Comparison of ENCODE assay signal across 23 cellular contexts in genomic region chr20:12435254-12435653, GRCh38.
"Had no signal": no experiment of that assay in that cellular context is flagged by ENCODE, and none has a peak within 500 bp of the region (broad histone marks: within the 10 kb centered on the region; RNA-seq: fewer than 3 reads in every experiment).

No MANE protein-coding gene starts in this region.

- H3K27me3 ChIP-seq: Peyer's patch, SJSA1 had no signal

- H3K9me3 ChIP-seq: Peyer's patch, SJSA1 had no signal

- H3K4me3 ChIP-seq: Peyer's patch, SJSA1 had no signal

- H3K27ac ChIP-seq: Peyer's patch, SJSA1 had no signal

- H3K4me1 ChIP-seq: Peyer's patch, SJSA1 had no signal

- ATAC-seq: activated T-cell treated with anti-CD3 and anti-CD28 coated beads, Interleukin-2, amount 50 U/mL, for 4 hours; T-helper 17 cell; WTC11 had no signal

- DNase-seq: activated CD4-positive, alpha-beta memory T cell treated with anti-CD3 and anti-CD28 coated beads for 36 hours; activated CD4-positive, alpha-beta T cell treated with anti-CD3 and anti-CD28 coated beads for 48 hours; activated CD4-positive, CD25-positive, alpha-beta regulatory T cell treated with anti-CD3 and anti-CD28 coated beads, Interleukin-2, amount 50 U/mL, for 72 hours; activated CD8-positive, alpha-beta memory T cell treated with anti-CD3 and anti-CD28 coated beads for 24 hours; activated effector memory CD4-positive, alpha-beta T cell treated with anti-CD3 and anti-CD28 coated beads, Interleukin-2, amount 50 U/mL, for 16 hours; activated naive CD4-positive, alpha-beta T cell treated with anti-CD3 and anti-CD28 coated beads for 36 hours; activated T-cell treated with anti-CD3 and anti-CD28 coated beads, Interleukin-2, amount 50 U/mL, for 4 hours; anterior cingulate cortex; IMR-90; Kasumi-1; KBM-7; NCI-H1048; NCI-H146; NCI-H187 treated with DMSO at 0.1 percent for 48 hours; NCI-H2081 treated with DMSO at 0.1 percent for 48 hours; NCI-H446; NCI-H524; Peyer's patch; SHP77; T-helper 17 cell; T-helper 9 cell had no signal

- H3K36me3 ChIP-seq: Peyer's patch, SJSA1 had no signal
